ENCODE assay signal across 8 cellular contexts in genomic region chr22:43016150-43016549, GRCh38. TPM values are rescaled to one million over a fixed set of nuclear protein-coding genes. Genes with fewer than 3 reads are reported as not detected.
DNase-seq lines count a peak whose midpoint lies in the region; ATAC-seq, FAIRE-seq and TF ChIP-seq lines count a peak whose summit lies in the region.
"Not testable (repeated sequence)": the region's sequence is repeated elsewhere in the genome, so short reads cannot be mapped to it uniquely, and the experiment has no call there.

No MANE protein-coding gene starts in this region.

- peak overlapping the region in 2 of 7 donors; percentile 93 to 96 for H3K27ac Mint-ChIP-seq in CD4-positive, alpha-beta memory T cell
- not testable (repeated sequence) for H3K27ac Mint-ChIP-seq in activated T-helper 17 cell treated with anti-CD3 and anti-CD28 coated beads, Interleukin-2, amount 50 U/mL, for 72 hours
- peak overlapping the region in 3 of 9 donors; percentile 89 to 98 (median 95) for H3K27ac Mint-ChIP-seq in naive thymus-derived CD4-positive, alpha-beta T cell

- TF ChIP-seq RAD21 in A549 (conservative IDR thresholded peaks at IDR 0.05 in 1 of 2, IDR thresholded peaks at IDR 0.05 in 1 of 2), result not testable (repeated sequence)

- H3K4me3 Mint-ChIP-seq in CD4-positive, alpha-beta memory T cell, result peak overlapping the region in 6 of 8 donors; percentile 94 to 99 (median 96)
- peak overlapping the region; percentile 93 for H3K4me3 Mint-ChIP-seq in activated T-helper 17 cell treated with anti-CD3 and anti-CD28 coated beads, Interleukin-2, amount 50 U/mL, for 72 hours
- H3K4me3 Mint-ChIP-seq in naive thymus-derived CD4-positive, alpha-beta T cell, result peak overlapping the region in 9 of 10 donors; percentile 95 to 99 (median 98)

- not testable (repeated sequence) for H3K9me2 ChIP-seq in PC-9 (ENCODE audit: insufficient read depth); hepatocyte (replicated peaks; ENCODE audit: insufficient read depth)

- not testable (repeated sequence) for TF ChIP-seq EP300 in A549 (IDR thresholded peaks at IDR 0.05)

- not testable (repeated sequence) for BruUV-seq in PC-9 (replicated peaks; lab: Mats Ljungman, UMichigan)

- H3K9me3 ChIP-seq in A549; CD4-positive, alpha-beta memory T cell (ENCODE audit: control insufficient read depth in 1 of 2, low read length in 2 of 2); HAP-1; PC-9 (ENCODE audit: insufficient read depth, low read depth); hepatocyte (ENCODE audit: low read depth); naive thymus-derived CD4-positive, alpha-beta T cell (ENCODE audit: control insufficient read depth in 2 of 3, low read length in 3 of 3); upper lobe of right lung: not testable (repeated sequence)

- H3K79me2 ChIP-seq in PC-9 (ENCODE audit: low read depth) (peaks cover 35% of the 10 kb centered on the region), hepatocyte (peaks cover 41% of the 10 kb centered on the region)

- in situ Hi-C loops in HAP-1 (cut with MboI; ENCODE audit: low sequenced_read_pairs), result not testable (repeated sequence)

- CTCF ChIA-PET in A549 (lab: Yijun Ruan, JAX) (interaction anchor here (0.9 to 2.5 kb wide), 3 partner anchors 18 to 41 kb away, joined by 6 to 10 read pairs (median 7); no protein-coding TSS in a partner anchor), PC-9 (lab: Charles Lee) (interaction anchor here (0.7 kb wide), 1 partner anchor 702 kb away, joined by 10 read pairs; no protein-coding TSS in a partner anchor)
- CTCF ChIA-PET in CD4-positive, alpha-beta memory T cell (lab: Charles Lee; ENCODE audit: partially characterized antibody), result interaction anchor here (1.2 kb wide), 1 partner anchor 18 kb away, joined by 3 read pairs; no protein-coding TSS in a partner anchor
- CTCF ChIA-PET in naive thymus-derived CD4-positive, alpha-beta T cell (lab: Charles Lee), result not testable (repeated sequence)

- intact Hi-C loops in CD4-positive, alpha-beta memory T cell (cut with micrococcal nuclease), result loop anchor here (10.0 kb wide), 1 partner anchor 401 kb away; the partner anchor contains the start of gene POLDIP3
- intact Hi-C loops in PC-9 (cut with micrococcal nuclease; ENCODE audit: unreplicated experiment); upper lobe of right lung (cut with DNase I): not testable (repeated sequence)
- intact Hi-C loops in naive thymus-derived CD4-positive, alpha-beta T cell (cut with micrococcal nuclease), result loop anchor here in 1 of 2 donors (5.0 to 10.0 kb wide), 2 partner anchors 54 to 1631 kb away; partner anchors contain the start of gene TEF

- TF ChIP-seq CTCF in A549 (IDR thresholded peaks at IDR 0.05); PC-9 (conservative IDR thresholded peaks at IDR 0.05); hepatocyte (IDR thresholded peaks at IDR 0.05; ENCODE audit: poor library complexity); upper lobe of right lung (IDR thresholded peaks at IDR 0.05): not testable (repeated sequence)

- peaks cover 0 to 16% of the 10 kb centered on the region in 2 donors for H3K36me3 Mint-ChIP-seq in CD4-positive, alpha-beta memory T cell
- not testable (repeated sequence) for H3K36me3 Mint-ChIP-seq in activated T-helper 17 cell treated with anti-CD3 and anti-CD28 coated beads, Interleukin-2, amount 50 U/mL, for 72 hours (ENCODE audit: low read depth); naive thymus-derived CD4-positive, alpha-beta T cell

- not testable (repeated sequence) for H3K4me3 ChIP-seq in A549; CD4-positive, alpha-beta memory T cell (ENCODE audit: low read length in 2 of 2); hepatocyte; naive thymus-derived CD4-positive, alpha-beta T cell (ENCODE audit: low read length)
- H3K4me3 ChIP-seq in HAP-1, result peak overlapping the region; percentile 70; the same call in 1 of the 2 replicates
- peak overlapping the region; percentile 66; the same call in 1 of the 2 replicates for H3K4me3 ChIP-seq in PC-9
- peak overlapping the region; percentile 64 for H3K4me3 ChIP-seq in upper lobe of right lung

- peak overlapping the region in 1 of 2 experiments; percentile 87; a peak in 4 of 6 replicates for H3K27ac ChIP-seq in A549
- H3K27ac ChIP-seq in CD4-positive, alpha-beta memory T cell (ENCODE audit: low read depth, low read length); PC-9; hepatocyte; naive thymus-derived CD4-positive, alpha-beta T cell (ENCODE audit: low read depth, low read length); upper lobe of right lung: not testable (repeated sequence)

- H3K9me3 Mint-ChIP-seq in CD4-positive, alpha-beta memory T cell; activated T-helper 17 cell treated with anti-CD3 and anti-CD28 coated beads, Interleukin-2, amount 50 U/mL, for 72 hours; naive thymus-derived CD4-positive, alpha-beta T cell: not testable (repeated sequence)

- H3K4me2 ChIP-seq in A549 (peak overlapping the region; percentile 74; the same call in 2 of the 3 replicates), PC-9 (peak overlapping the region; percentile 89), hepatocyte (peak overlapping the region; percentile 80)

- not testable (repeated sequence) for DNase-seq in A549 (ENCODE audit: low read depth in 1 of 2, low spot score in 1 of 2); CD4-positive, alpha-beta memory T cell; HAP-1 (ENCODE audit: low spot score in 2 of 2); PC-9; hepatocyte (ENCODE audit: low spot score); naive thymus-derived CD4-positive, alpha-beta T cell; upper lobe of right lung

- H3K27me3 Mint-ChIP-seq in CD4-positive, alpha-beta memory T cell; activated T-helper 17 cell treated with anti-CD3 and anti-CD28 coated beads, Interleukin-2, amount 50 U/mL, for 72 hours; naive thymus-derived CD4-positive, alpha-beta T cell: not testable (repeated sequence)

- peaks cover 18 to 49% (median 31%) of the 10 kb centered on the region in 4 donors for H3K4me1 Mint-ChIP-seq in CD4-positive, alpha-beta memory T cell
- H3K4me1 Mint-ChIP-seq in activated T-helper 17 cell treated with anti-CD3 and anti-CD28 coated beads, Interleukin-2, amount 50 U/mL, for 72 hours, result peaks cover 16% of the 10 kb centered on the region
- peaks cover 18 to 49% (median 32%) of the 10 kb centered on the region in 7 donors for H3K4me1 Mint-ChIP-seq in naive thymus-derived CD4-positive, alpha-beta T cell

- H3K4me1 ChIP-seq in A549 (peaks cover 39% of the 10 kb centered on the region), HAP-1 (peaks cover 17% of the 10 kb centered on the region), PC-9 (replicated peaks; ENCODE audit: insufficient read depth) (peaks cover 42% of the 10 kb centered on the region), hepatocyte (ENCODE audit: insufficient read depth) (peaks cover 28% of the 10 kb centered on the region), upper lobe of right lung (peaks cover 31% of the 10 kb centered on the region)
- H3K4me1 ChIP-seq in CD4-positive, alpha-beta memory T cell (ENCODE audit: insufficient read depth, low read length), result peaks cover 20% of the 10 kb centered on the region
- peaks cover 9 to 17% of the 10 kb centered on the region in 2 donors for H3K4me1 ChIP-seq in naive thymus-derived CD4-positive, alpha-beta T cell (ENCODE audit: control insufficient read depth in 2 of 2, insufficient read depth in 2 of 2, low read length in 2 of 2)

- WGBS in A549 (ENCODE audit: missing lambda C conversion rate), result 87% methylated on average over 5 of the region's 5 CpGs
- WGBS in hepatocyte (ENCODE audit: low lambda C conversion rate, missing lambda C conversion rate), result 85% methylated on average over 5 of the region's 5 CpGs

- peaks cover 29% of the 10 kb centered on the region; the same call in 1 of the 2 replicates for H3F3A ChIP-seq in PC-9 (ENCODE audit: insufficient read depth, low read depth)

- H4K20me1 ChIP-seq in PC-9 (ENCODE audit: insufficient read depth), result peaks cover 15% of the 10 kb centered on the region
- H4K20me1 ChIP-seq in hepatocyte (ENCODE audit: insufficient read depth, poor library complexity, severe bottlenecking), result peaks cover 19% of the 10 kb centered on the region

- ATAC-seq in A549; activated T-helper 17 cell treated with anti-CD3 and anti-CD28 coated beads, Interleukin-2, amount 50 U/mL, for 72 hours (replicated peaks); naive thymus-derived CD4-positive, alpha-beta T cell; upper lobe of right lung: not testable (repeated sequence)

- H3K27me3 ChIP-seq in CD4-positive, alpha-beta memory T cell (ENCODE audit: insufficient read depth, low read length); HAP-1 (ENCODE audit: low read depth); PC-9 (ENCODE audit: insufficient read depth, low read depth); hepatocyte; naive thymus-derived CD4-positive, alpha-beta T cell (ENCODE audit: control insufficient read depth in 2 of 2, insufficient read depth in 2 of 2, low read length in 2 of 2); upper lobe of right lung: not testable (repeated sequence)

- not testable (repeated sequence) for H2AFZ ChIP-seq in PC-9, hepatocyte

- H3K36me3 ChIP-seq in CD4-positive, alpha-beta memory T cell (ENCODE audit: insufficient read depth, low read length); HAP-1 (replicated peaks); PC-9 (ENCODE audit: low read depth); hepatocyte (replicated peaks; ENCODE audit: insufficient read depth, low read depth); naive thymus-derived CD4-positive, alpha-beta T cell (ENCODE audit: control insufficient read depth in 2 of 3, insufficient read depth in 3 of 3, low read length in 3 of 3); upper lobe of right lung: not testable (repeated sequence)

- FAIRE-seq in A549 (lab: Jason Lieb, UNC), result not testable (repeated sequence)

- POLR2A ChIA-PET in A549 (lab: Yijun Ruan, JAX), result not testable (repeated sequence)
- POLR2A ChIA-PET in CD4-positive, alpha-beta memory T cell (lab: Charles Lee; ENCODE audit: partially characterized antibody), result interaction anchor here (1.6 to 3.0 kb wide), 2 partner anchors 8 to 32 kb away, joined by 6 to 31 read pairs; no protein-coding TSS in a partner anchor
- POLR2A ChIA-PET in PC-9 (lab: Charles Lee; ENCODE audit: unreplicated experiment), result interaction anchor here (0.7 to 2.0 kb wide), 2 partner anchors 21 to 328 kb away, joined by 4 to 13 read pairs; no protein-coding TSS in a partner anchor
- POLR2A ChIA-PET in naive thymus-derived CD4-positive, alpha-beta T cell (lab: Charles Lee), result interaction anchor here (1.0 to 3.3 kb wide), 3 partner anchors 13 to 367 kb away, joined by 3 to 17 read pairs (median 4); partner anchors contain the start of gene CYB5R3

- TF ChIP-seq POLR2A in A549 (IDR thresholded peaks at IDR 0.05; ENCODE audit: low read length), result not testable (repeated sequence)

RNA-seq across cellular contexts. Expression of gene PACSIN2, which starts 1.2 kb away (rescaled TPM):
- polyA plus RNA-seq in A549 (2011; rRNA removed), result 76.5 and 94.0 TPM in 2 replicates
- polyA plus RNA-seq in A549 (2012; cell fraction: cytosol; rRNA removed), result 68.9 and 75.1 TPM in 2 replicates
- polyA plus RNA-seq in A549 (2012; cell fraction: nucleus; rRNA removed), result 75.5 and 83.5 TPM in 2 replicates
- 60.2 to 63.4 TPM (median 60.3 TPM) in 3 replicates for polyA plus RNA-seq in A549 (2017; fragmentation: RNase III; extraction: RNeasy Plus Mini Kit Qiagen cat#74134 plus additional on column Dnase treatment)
- polyA minus RNA-seq in A549 (2011; rRNA and poly(A)+ RNA removed), result 36.2 and 36.7 TPM in 2 replicates
- 10 to 100 TPM; 54.5 to 55.0 TPM for total RNA-seq in CD4-positive, alpha-beta memory T cell
- 10 to 100 TPM; 24.6 to 35.9 TPM for polyA plus RNA-seq in CD4-positive, alpha-beta memory T cell
- 102 and 103 TPM in 2 replicates for total RNA-seq in PC-9 (2021)
- total RNA-seq in activated T-helper 17 cell treated with anti-CD3 and anti-CD28 coated beads, Interleukin-2, amount 50 U/mL, for 72 hours, result 10 to 100 TPM; 22.9 to 26.3 TPM
- 77.7 and 87.4 TPM in 2 replicates for total RNA-seq in hepatocyte
- 85.5 and 86.3 TPM in 2 replicates for polyA plus RNA-seq in hepatocyte
- total RNA-seq in naive thymus-derived CD4-positive, alpha-beta T cell, result 10 to 100 TPM; 27.6 to 62.5 (median 38.1) TPM
- 10 to 100 TPM; 26.6 to 36.3 TPM for polyA plus RNA-seq in naive thymus-derived CD4-positive, alpha-beta T cell
- total RNA-seq in upper lobe of right lung, result 128 TPM
